Comparison of ENCODE assay signal across 1 cellular context in the genomic region with DNA sequence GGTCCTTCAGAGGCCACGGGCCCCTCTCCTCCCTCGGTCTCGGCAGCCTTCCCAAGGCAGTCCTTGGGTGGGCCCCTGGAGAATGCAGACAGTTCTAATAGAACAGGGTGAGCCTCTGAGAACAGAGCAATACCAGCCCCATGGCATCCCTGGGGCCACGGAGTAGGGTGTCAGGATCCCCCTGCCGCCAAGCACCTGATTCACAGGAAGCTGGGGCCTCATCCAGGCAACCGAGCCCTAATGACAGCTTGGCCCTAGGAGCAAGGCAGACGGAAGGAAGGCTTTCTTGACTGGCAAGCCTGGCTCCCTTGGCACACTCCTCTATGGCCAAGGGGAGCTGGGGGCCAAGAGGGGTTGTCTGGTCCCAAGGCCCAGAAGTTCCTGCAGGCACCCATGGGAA.
A peak's percentile ranks its signal among the peaks of the same experiment; 100 is the strongest.
TF ChIP-seq lines count a peak whose summit lies in the region.

No MANE protein-coding gene starts in this region.

TF ChIP-seq in K562, 482 proteins besides CTCF, POLR2A, EP300 and RAD21:
- TF ChIP-seq TARDBP (IDR thresholded peaks at IDR 0.05): no peak
- TF ChIP-seq E4F1 (CRISPR knock-in tag; IDR thresholded peaks at IDR 0.05; ENCODE audit: borderline replicate concordance): no peak
- TF ChIP-seq BCOR (IDR thresholded peaks at IDR 0.05): no peak
- peak; percentile 57 for TF ChIP-seq POLR2G (IDR thresholded peaks at IDR 0.05; ENCODE audit: low read depth, low read length)
- no peak for TF ChIP-seq ATF2 (CRISPR knock-in tag; IDR thresholded peaks at IDR 0.05)
